8 cellular contexts compared by ENCODE assay signal in the genomic region with DNA sequence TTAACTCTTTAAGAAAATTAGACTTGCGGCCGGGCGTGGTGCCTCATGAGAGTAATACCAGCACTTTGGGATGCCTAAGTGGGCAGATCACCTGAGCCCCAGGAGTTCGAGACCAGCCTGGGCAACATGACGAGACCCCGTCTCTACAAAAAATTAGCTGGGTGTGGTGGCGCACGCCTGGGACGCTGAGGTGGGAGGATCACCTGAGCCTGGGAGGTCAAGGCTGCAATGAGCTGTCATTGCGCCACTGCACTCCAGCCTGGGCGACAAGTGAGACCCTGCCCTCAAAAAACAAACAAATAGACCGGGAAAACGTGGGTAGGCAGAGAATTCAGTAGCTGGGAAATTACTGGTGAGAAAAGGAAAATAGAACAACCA. TPM values are rescaled to one million over a fixed set of nuclear protein-coding genes. Genes with fewer than 3 reads are reported as not detected.
DNase-seq lines count a peak whose midpoint lies in the region; ATAC-seq and TF ChIP-seq lines count a peak whose summit lies in the region.

No MANE protein-coding gene starts in this region.

- DNase-seq in HPDE6-E6E7 (ENCODE audit: extremely low spot score) (no peak), MV-4-11 (lab: John Stamatoyannopoulos, UW) (no peak)

- ATAC-seq in GM18511 (IDR thresholded peaks at IDR 0.05; ENCODE audit: unreplicated experiment) (peak; percentile 12), gastroesophageal sphincter (no peak), GM18909 (IDR thresholded peaks at IDR 0.05; ENCODE audit: poor library complexity, unreplicated experiment) (no peak), HG02970 (IDR thresholded peaks at IDR 0.05; ENCODE audit: low FRiP score, unreplicated experiment) (no peak)

- TF ChIP-seq EP300 in gastroesophageal sphincter (IDR thresholded peaks at IDR 0.05) = no peak

- no peak for TF ChIP-seq CTCF in WI38 (IDR thresholded peaks at IDR 0.05; ENCODE audit: low read depth, low read length)
- TF ChIP-seq CTCF in gastroesophageal sphincter (IDR thresholded peaks at IDR 0.05) = no peak

- H3K27ac ChIP-seq in gastroesophageal sphincter (peak overlapping the region in 3 of 4 donors; percentile 75 to 80 (median 77)), skin epidermis (peak overlapping the region in 19 of 21 experiments; percentile 22 to 88 (median 79))

- H3K9me3 ChIP-seq in gastroesophageal sphincter = no peaks in the 10 kb centered on the region

- no peak for TF ChIP-seq POLR2A in gastroesophageal sphincter (IDR thresholded peaks at IDR 0.05)

- peaks cover 4 to 36% (median 9%) of the 10 kb centered on the region in 3 donors for H3K4me1 ChIP-seq in gastroesophageal sphincter

- peak overlapping the region; percentile 99 for H3K4me3 ChIP-seq in WI38 (ENCODE audit: low read depth, low read length)
- peak overlapping the region; percentile 64 to 92 for H3K4me3 ChIP-seq in gastroesophageal sphincter
- H3K4me3 ChIP-seq in skin epidermis = peak overlapping the region; percentile 48 to 80 (median 69)

- H3K36me3 ChIP-seq in gastroesophageal sphincter = peaks cover 0 to 7% of the 10 kb centered on the region in 2 donors

- WGBS in gastroesophageal sphincter (ENCODE audit: low coverage in 1 of 2), 2 donors = 13% methylated on average over 3 to 8 of the region's 13 CpGs

- peaks cover 23% of the 10 kb centered on the region for H3K27me3 ChIP-seq in gastroesophageal sphincter

RNA-seq across cellular contexts. Expression of a gene that starts 0.7 kb away (rescaled TPM):
- 10 to 100 TPM; 18.5 to 24.3 (median 20.7) TPM for total RNA-seq in gastroesophageal sphincter
